ENCODE assay signal across 19 cellular contexts in genomic region chr15:35937380-35937779, GRCh38.
DNase-seq lines count a peak whose midpoint lies in the region; ATAC-seq and TF ChIP-seq lines count a peak whose summit lies in the region.
"Had no signal": no experiment of that assay in that cellular context is flagged by ENCODE, and none has a peak within 500 bp of the region (broad histone marks: within the 10 kb centered on the region; RNA-seq: fewer than 3 reads in every experiment).

No MANE protein-coding gene starts in this region.

- no peak overlapping the region for H3K4me3 ChIP-seq in breast epithelium
- H3K4me3 ChIP-seq: A549, BLaER1, GM23248 had no signal

- DNase-seq in MCF 10A (ENCODE audit: unreplicated experiment) (peak; percentile 2), breast epithelium (ENCODE audit: low spot score in 2 of 2) (no peak), NCI-H69 (lab: John Stamatoyannopoulos, UW) (peak; percentile 68), fibroblast of gingiva (ENCODE audit: low read depth) (peak; percentile 9), OCI-M2 (lab: John Stamatoyannopoulos, UW; ENCODE audit: unreplicated experiment) (no peak)
- DNase-seq: 8988T; Caco-2; CD4-positive, CD25-positive, alpha-beta regulatory T cell; CD8-positive, alpha-beta T cell; DMS153; DND-41; GM23248; H7; HCEC 1CT had no signal

- intact Hi-C loops in MCF 10A (cut with micrococcal nuclease) (no loop called here), breast epithelium (cut with DNase I; ENCODE audit: low total_unique reads) (no loop called here)

- no TSS peak for BruUV-seq in MCF 10A (replicated peaks; lab: Mats Ljungman, UMichigan)

- no peak overlapping the region for H3K27ac Mint-ChIP-seq in MCF 10A (ENCODE audit: low read depth, unreplicated experiment)
- H3K27ac Mint-ChIP-seq: CD4-positive, CD25-positive, alpha-beta regulatory T cell; CD8-positive, alpha-beta T cell had no signal

- H3K36me3 Mint-ChIP-seq in MCF 10A (ENCODE audit: insufficient read depth, unreplicated experiment) = no peaks in the 10 kb centered on the region
- H3K36me3 Mint-ChIP-seq: CD4-positive, CD25-positive, alpha-beta regulatory T cell; CD8-positive, alpha-beta T cell had no signal

- no peaks in the 10 kb centered on the region for H3K9me3 ChIP-seq in breast epithelium
- H3K9me3 ChIP-seq: A549, BLaER1, Caco-2 had no signal

- H3K4me1 ChIP-seq in breast epithelium = no peaks in the 10 kb centered on the region
- H3K4me1 ChIP-seq: A549, BLaER1, Caco-2 had no signal

- H3K4me3 Mint-ChIP-seq in MCF 10A (ENCODE audit: unreplicated experiment) = no peak overlapping the region
- H3K4me3 Mint-ChIP-seq: CD4-positive, CD25-positive, alpha-beta regulatory T cell; CD8-positive, alpha-beta T cell had no signal

- H3K27ac ChIP-seq in breast epithelium = no peak overlapping the region
- H3K27ac ChIP-seq: A549, BLaER1, C4-2B, GM23248 had no signal

- no peaks in the 10 kb centered on the region for H3K9me3 Mint-ChIP-seq in MCF 10A (ENCODE audit: unreplicated experiment)

- CTCF ChIA-PET in MCF 10A (lab: Yijun Ruan, JAX) = interaction anchor here (0.6 to 0.7 kb wide), 3 partner anchors 127 to 946 kb away, joined by 3 read pairs; no protein-coding TSS in a partner anchor

- H3K4me1 Mint-ChIP-seq in MCF 10A (ENCODE audit: insufficient read depth, unreplicated experiment) = no peaks in the 10 kb centered on the region
- H3K4me1 Mint-ChIP-seq: CD4-positive, CD25-positive, alpha-beta regulatory T cell had no signal

- TF ChIP-seq CTCF in MCF 10A (IDR thresholded peaks at IDR 0.05; ENCODE audit: unreplicated experiment) (no peak), breast epithelium (IDR thresholded peaks at IDR 0.05) (no peak)

- H3K27me3 Mint-ChIP-seq in MCF 10A (ENCODE audit: insufficient read depth, unreplicated experiment) = no peaks in the 10 kb centered on the region
- H3K27me3 Mint-ChIP-seq: CD4-positive, CD25-positive, alpha-beta regulatory T cell had no signal

- no peaks in the 10 kb centered on the region for H3K36me3 ChIP-seq in breast epithelium
- H3K36me3 ChIP-seq: BLaER1 had no signal

- no peak for ATAC-seq in GM19395 (IDR thresholded peaks at IDR 0.05; ENCODE audit: unreplicated experiment)
- no peak for ATAC-seq in HG02623 (IDR thresholded peaks at IDR 0.05; ENCODE audit: unreplicated experiment)
- ATAC-seq: A549; CD8-positive, alpha-beta T cell had no signal

- POLR2A ChIA-PET in MCF 10A (lab: Yijun Ruan, JAX) = interaction anchor here (0.8 kb wide), 1 partner anchor 204 kb away, joined by 4 read pairs; no protein-coding TSS in a partner anchor

- no peak for TF ChIP-seq POLR2A in breast epithelium (IDR thresholded peaks at IDR 0.05)

- H3K27me3 ChIP-seq in breast epithelium = no peaks in the 10 kb centered on the region
- H3K27me3 ChIP-seq: BLaER1 had no signal

Comparison
In these comparisons a context has a peak if more than half of its experiments do, and no peak if none do; other contexts are left out.
1. DNase-seq: peak in MCF 10A (single experiment), NCI-H69 (single experiment) and fibroblast of gingiva (single experiment); none in breast epithelium (0 of 2) and OCI-M2 (single experiment).